Comparison of ENCODE assay signal across 20 cellular contexts in the genomic region with DNA sequence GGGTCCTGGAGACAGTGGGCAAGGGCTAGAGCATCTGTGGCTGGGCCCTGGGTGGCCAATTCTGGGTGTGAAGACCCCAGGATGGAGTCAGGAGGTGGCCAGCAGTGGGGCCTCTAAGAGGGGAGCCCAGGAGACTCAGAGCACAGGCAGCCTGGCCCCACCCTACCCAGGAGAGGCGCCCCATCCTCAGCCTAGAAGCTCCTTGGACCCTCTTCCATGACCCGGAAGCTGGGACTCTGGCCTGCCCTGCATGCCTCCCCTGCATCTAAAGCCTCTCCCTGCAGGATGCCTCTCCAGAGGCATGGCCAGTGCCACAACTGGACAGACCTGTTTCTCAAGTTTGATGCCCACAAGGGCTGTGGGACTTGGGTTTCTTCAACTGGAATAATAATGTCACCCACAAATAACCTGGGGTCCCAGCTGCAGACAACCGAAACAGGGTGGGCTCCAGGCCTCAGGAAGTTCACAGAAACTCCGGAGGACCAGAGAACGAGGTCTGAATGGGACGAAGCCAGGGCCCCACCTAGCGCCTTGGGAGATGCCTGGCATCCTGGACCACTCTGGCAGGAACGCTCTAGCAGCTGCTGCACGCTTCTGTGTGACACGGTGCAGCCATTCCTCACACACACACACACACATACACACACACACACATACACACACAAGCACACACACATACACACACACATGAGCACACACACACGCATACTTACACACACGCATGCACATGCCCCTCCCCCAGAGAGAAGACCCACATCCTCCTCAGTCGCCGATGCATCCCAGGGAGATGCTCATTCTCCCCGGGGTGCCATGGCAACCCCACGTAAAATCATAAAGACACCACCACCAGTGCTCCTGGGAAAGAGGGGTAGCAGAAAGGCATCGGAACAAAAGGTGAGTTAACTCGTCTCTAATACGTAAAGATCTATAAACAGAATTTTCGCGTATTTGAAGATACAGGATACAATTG. TPM values are rescaled to one million over a fixed set of nuclear protein-coding genes. Genes with fewer than 3 reads are reported as not detected.
A peak's percentile ranks its signal among the peaks of the same experiment; 100 is the strongest.
DNase-seq lines count a peak whose midpoint lies in the region; TF ChIP-seq lines count a peak whose summit lies in the region.
"Had no signal": no experiment of that assay in that cellular context is flagged by ENCODE, and none has a peak within 500 bp of the region (broad histone marks: within the 10 kb centered on the region; RNA-seq: fewer than 3 reads in every experiment).

No MANE protein-coding gene starts in this region.

- H2AFZ ChIP-seq in mammary epithelial cell (ENCODE audit: low read depth, low read length): no peak overlapping the region

- H3K9me3 Mint-ChIP-seq in type B pancreatic cell: no peaks in the 10 kb centered on the region
- no peaks in the 10 kb centered on the region for H3K9me3 Mint-ChIP-seq in activated naive CD4-positive, alpha-beta T cell treated with anti-CD3 and anti-CD28 coated beads, Interleukin-2, amount 10 ng/mL, durations not matched to agents 7 days and 5 days
- H3K9me3 Mint-ChIP-seq: activated CD4-positive, alpha-beta memory T cell treated with anti-CD3 and anti-CD28 coated beads, Interleukin-2, amount 10 ng/mL, durations not matched to agents 7 days and 5 days; naive thymus-derived CD4-positive, alpha-beta T cell had no signal

- 94% methylated on average over 19 of the region's 21 CpGs for WGBS in mammary epithelial cell (ENCODE audit: low coverage, missing lambda C conversion rate)

- no peaks in the 10 kb centered on the region for H4K20me1 ChIP-seq in mammary epithelial cell (ENCODE audit: insufficient read depth, low read length)

- H3K4me2 ChIP-seq in mammary epithelial cell (ENCODE audit: insufficient read depth, low read depth, low read length): no peak overlapping the region
- H3K4me2 ChIP-seq: BLaER1 had no signal

- H3K36me3 ChIP-seq in mammary epithelial cell (ENCODE audit: insufficient read depth, low read length) (no peaks in the 10 kb centered on the region), breast epithelium (no peaks in the 10 kb centered on the region)
- H3K36me3 ChIP-seq: BLaER1, ovary had no signal

- TF ChIP-seq POLR2A in breast epithelium (IDR thresholded peaks at IDR 0.05): no peak

- H3K9ac ChIP-seq in mammary epithelial cell (ENCODE audit: insufficient read depth, low read length): no peak overlapping the region
- H3K9ac ChIP-seq: BLaER1 had no signal

- no peak overlapping the region for H3K4me3 Mint-ChIP-seq in type B pancreatic cell
- no peak overlapping the region for H3K4me3 Mint-ChIP-seq in activated naive CD4-positive, alpha-beta T cell treated with anti-CD3 and anti-CD28 coated beads, Interleukin-2, amount 10 ng/mL, durations not matched to agents 7 days and 5 days
- H3K4me3 Mint-ChIP-seq: activated CD4-positive, alpha-beta memory T cell treated with anti-CD3 and anti-CD28 coated beads, Interleukin-2, amount 10 ng/mL, durations not matched to agents 7 days and 5 days; naive thymus-derived CD4-positive, alpha-beta T cell had no signal

- H3K4me1 ChIP-seq in mammary epithelial cell (ENCODE audit: insufficient read depth, low read length) (peaks cover 28% of the 10 kb centered on the region), breast epithelium (peaks cover 4 to 23% of the 10 kb centered on the region in 2 donors)

- DNase-seq in mammary epithelial cell (peak; percentile 28), breast epithelium (ENCODE audit: low spot score in 2 of 2) (no peak), left kidney (ENCODE audit: low read depth, low spot score) (peak; percentile 45), type B pancreatic cell (ENCODE audit: extremely low spot score, unreplicated experiment) (no peak), globus pallidus (ENCODE audit: low spot score) (no peak)
- DNase-seq in activated naive CD4-positive, alpha-beta T cell treated with anti-CD3 and anti-CD28 coated beads, Interleukin-2, amount 10 ng/mL, durations not matched to agents 7 days and 5 days: no peak
- no peak for DNase-seq in activated CD4-positive, alpha-beta T cell treated with anti-CD3 and anti-CD28 coated beads for 4 hours
- DNase-seq: activated CD4-positive, alpha-beta memory T cell treated with anti-CD3 and anti-CD28 coated beads, Interleukin-2, amount 10 ng/mL, durations not matched to agents 7 days and 5 days; COR-L47; foreskin melanocyte; islet precursor cell; mesendoderm; naive thymus-derived CD4-positive, alpha-beta T cell; NCI-H1105; NCI-H2029 treated with DMSO at 0.1 percent for 48 hours; NCI-H510A treated with DMSO at 0.1 percent for 48 hours; ovary had no signal

- intact Hi-C loops in mammary epithelial cell (cut with micrococcal nuclease): loop anchor here (2.0 kb wide), 2 partner anchors 291 to 415 kb away; no protein-coding TSS in a partner anchor
- intact Hi-C loops in breast epithelium (cut with DNase I; ENCODE audit: low total_unique reads): no loop called here

- in situ Hi-C loops in mammary epithelial cell (cut with MboI; ENCODE audit: low sequenced_read_pairs in 2 of 2): loop anchor here in 1 of 2 donors (5.0 kb wide), 1 partner anchor 86 kb away; no protein-coding TSS in a partner anchor

- dilution Hi-C loops in mammary epithelial cell (cut with HindIII; ENCODE audit: low sequenced_read_pairs): no loop called here

- H3K4me3 ChIP-seq in mammary epithelial cell (replicated peaks in 1 of 3; ENCODE audit: insufficient read depth in 1 of 3, low read depth in 2 of 3, low read length in 3 of 3): no peak overlapping the region
- H3K4me3 ChIP-seq in breast epithelium: no peak overlapping the region
- H3K4me3 ChIP-seq: BLaER1, ovary had no signal

- H3K9me3 ChIP-seq in mammary epithelial cell (replicated peaks; ENCODE audit: insufficient read depth, low read length) (no peaks in the 10 kb centered on the region), breast epithelium (no peaks in the 10 kb centered on the region)
- H3K9me3 ChIP-seq: BLaER1, ovary had no signal

- no TSS peak for BruUV-seq in mammary epithelial cell (replicated peaks; lab: Mats Ljungman, UMichigan)

- CTCF ChIA-PET in mammary epithelial cell (lab: Charles Lee; ENCODE audit: low non-redundant PET): no interaction called here
- CTCF ChIA-PET in activated naive CD4-positive, alpha-beta T cell treated with anti-CD3 and anti-CD28 coated beads, Interleukin-2, amount 10 ng/mL, durations not matched to agents 7 days and 5 days (lab: Charles Lee): no interaction called here

- peaks cover 5% of the 10 kb centered on the region for H3K27me3 Mint-ChIP-seq in type B pancreatic cell
- H3K27me3 Mint-ChIP-seq in activated naive CD4-positive, alpha-beta T cell treated with anti-CD3 and anti-CD28 coated beads, Interleukin-2, amount 10 ng/mL, durations not matched to agents 7 days and 5 days: no peaks in the 10 kb centered on the region
- H3K27me3 Mint-ChIP-seq: activated CD4-positive, alpha-beta memory T cell treated with anti-CD3 and anti-CD28 coated beads, Interleukin-2, amount 10 ng/mL, durations not matched to agents 7 days and 5 days had no signal

- H3K79me2 ChIP-seq in mammary epithelial cell (ENCODE audit: insufficient read depth, low read length): no peaks in the 10 kb centered on the region

- peaks cover 16% of the 10 kb centered on the region for H3K4me1 Mint-ChIP-seq in type B pancreatic cell (ENCODE audit: unreplicated experiment)
- no peaks in the 10 kb centered on the region for H3K4me1 Mint-ChIP-seq in activated naive CD4-positive, alpha-beta T cell treated with anti-CD3 and anti-CD28 coated beads, Interleukin-2, amount 10 ng/mL, durations not matched to agents 7 days and 5 days
- H3K4me1 Mint-ChIP-seq: activated CD4-positive, alpha-beta memory T cell treated with anti-CD3 and anti-CD28 coated beads, Interleukin-2, amount 10 ng/mL, durations not matched to agents 7 days and 5 days had no signal

- no peak overlapping the region for H3K27ac ChIP-seq in mammary epithelial cell (ENCODE audit: insufficient read depth, low read depth, low read length)
- H3K27ac ChIP-seq in breast epithelium: no peak overlapping the region
- H3K27ac ChIP-seq in angular gyrus (ENCODE audit: low read depth, low read length): peak overlapping the region; percentile 92
- H3K27ac ChIP-seq: BLaER1, ovary, RWPE1 had no signal

- peaks cover 3% of the 10 kb centered on the region for H3K27me3 ChIP-seq in mammary epithelial cell (ENCODE audit: insufficient read depth, low read length)
- no peaks in the 10 kb centered on the region for H3K27me3 ChIP-seq in breast epithelium
- H3K27me3 ChIP-seq: ovary had no signal

- TF ChIP-seq CTCF in mammary epithelial cell (conservative IDR thresholded peaks at IDR 0.05 in 1 of 2, IDR thresholded peaks at IDR 0.05 in 1 of 2; ENCODE audit: extremely low read depth in 1 of 2, insufficient read depth in 1 of 2, low read depth in 1 of 2, low read length in 2 of 2) (no peak), breast epithelium (IDR thresholded peaks at IDR 0.05) (no peak), type B pancreatic cell (conservative IDR thresholded peaks at IDR 0.05) (no peak)

- H3K36me3 Mint-ChIP-seq in type B pancreatic cell: no peaks in the 10 kb centered on the region
- no peaks in the 10 kb centered on the region for H3K36me3 Mint-ChIP-seq in activated naive CD4-positive, alpha-beta T cell treated with anti-CD3 and anti-CD28 coated beads, Interleukin-2, amount 10 ng/mL, durations not matched to agents 7 days and 5 days
- H3K36me3 Mint-ChIP-seq: naive thymus-derived CD4-positive, alpha-beta T cell had no signal

- H3K27ac Mint-ChIP-seq in type B pancreatic cell: peak overlapping the region; percentile 18
- H3K27ac Mint-ChIP-seq in activated naive CD4-positive, alpha-beta T cell treated with anti-CD3 and anti-CD28 coated beads, Interleukin-2, amount 10 ng/mL, durations not matched to agents 7 days and 5 days: no peak overlapping the region
- H3K27ac Mint-ChIP-seq: activated CD4-positive, alpha-beta memory T cell treated with anti-CD3 and anti-CD28 coated beads, Interleukin-2, amount 10 ng/mL, durations not matched to agents 7 days and 5 days had no signal

RNA-seq across cellular contexts. Expression of a gene that starts 16.4 kb away (rescaled TPM):
- 10 to 100 TPM in 1 of 2 donors, 1 to 10 TPM in 1; 4.8 to 14.8 TPM for total RNA-seq in mammary epithelial cell
- 5.4 TPM for polyA plus RNA-seq in mammary epithelial cell
- 3.7 TPM for polyA minus RNA-seq in mammary epithelial cell
- 10 to 100 TPM; 14.4 to 30.1 (median 15.1) TPM for total RNA-seq in breast epithelium
- total RNA-seq in type B pancreatic cell (ENCODE audit: low replicate concordance): 5.1 and 5.3 TPM in 2 replicates
- total RNA-seq: activated CD4-positive, alpha-beta memory T cell treated with anti-CD3 and anti-CD28 coated beads, Interleukin-2, amount 10 ng/mL, durations not matched to agents 7 days and 5 days had no signal
- polyA plus RNA-seq: naive thymus-derived CD4-positive, alpha-beta T cell had no signal

RNA-seq across cellular contexts. Expression of a gene that starts 39.3 kb away (rescaled TPM):
- 10 to 100 TPM; 27.3 to 73.5 TPM for total RNA-seq in mammary epithelial cell
- 48.8 TPM for polyA plus RNA-seq in mammary epithelial cell
- polyA minus RNA-seq in mammary epithelial cell: 88.2 TPM
- 10 to 100 TPM in 2 of 3 donors, 1 to 10 TPM in 1; 1.4 to 48.8 (median 47.7) TPM for total RNA-seq in breast epithelium
- 18.5 and 31.5 TPM in 2 replicates for total RNA-seq in type B pancreatic cell (ENCODE audit: low replicate concordance)
- polyA plus RNA-seq: naive thymus-derived CD4-positive, alpha-beta T cell had no signal

Comparison
In these comparisons a context has a peak if more than half of its experiments do, and no peak if none do; other contexts are left out.
1. DNase-seq: peak in mammary epithelial cell (single experiment) and left kidney (single experiment); none in breast epithelium (0 of 2), type B pancreatic cell (single experiment), activated naive CD4-positive, alpha-beta T cell treated with anti-CD3 and anti-CD28 coated beads, Interleukin-2, amount 10 ng/mL, durations not matched to agents 7 days and 5 days (single experiment), activated CD4-positive, alpha-beta T cell treated with anti-CD3 and anti-CD28 coated beads for 4 hours (0 of 2) and globus pallidus (single experiment).